8 cellular contexts compared by ENCODE assay signal in genomic region chr7:75485355-75485978, GRCh38. TPM values are rescaled to one million over a fixed set of nuclear protein-coding genes. Genes with fewer than 3 reads are reported as not detected.
DNase-seq lines count a peak whose midpoint lies in the region; ATAC-seq and TF ChIP-seq lines count a peak whose summit lies in the region.
"Not testable (repeated sequence)": the region's sequence is repeated elsewhere in the genome, so short reads cannot be mapped to it uniquely, and the experiment has no call there.

No MANE protein-coding gene starts in this region.

- H3K27ac ChIP-seq in RWPE2 (ENCODE audit: poor library complexity, severe bottlenecking): peak overlapping the region; percentile 52
- peak overlapping the region; percentile 79 to 85 for H3K27ac ChIP-seq in testis

- TF ChIP-seq CTCF in Caco-2 (IDR thresholded peaks at IDR 0.05; ENCODE audit: insufficient read depth in 1 of 2, low read depth in 1 of 2, low read length in 1 of 2, severe bottlenecking in 1 of 2, unreplicated experiment in 1 of 2); RWPE2 (IDR thresholded peaks at IDR 0.05; ENCODE audit: poor library complexity, severe bottlenecking); testis (IDR thresholded peaks at IDR 0.05): not testable (repeated sequence)

- not testable (repeated sequence) for H3K27me3 ChIP-seq in Caco-2 (replicated peaks; ENCODE audit: control insufficient read depth, insufficient read depth, low read length); RWPE2 (ENCODE audit: insufficient read depth, poor library complexity, severe bottlenecking); neuron (ENCODE audit: insufficient read depth, low read length); testis

- intact Hi-C loops in Caco-2 (cut with micrococcal nuclease; ENCODE audit: unreplicated experiment); activated T-helper 2 cell treated with anti-CD3 and anti-CD28 coated beads, Interferon-gamma antibody, Interleukin-2, Interleukin-4, amounts not matched to agents 10 μg/mL and 5 μg/mL and 100 μg/mL, durations not matched to agents 14 hours and 24 hours and 36 hours (cut with micrococcal nuclease); testis (cut with DNase I; ENCODE audit: low total_unique reads): not testable (repeated sequence)

- H3K4me3 Mint-ChIP-seq in Caco-2 (ENCODE audit: unreplicated experiment): peak overlapping the region; percentile 97
- peak overlapping the region; percentile 91 for H3K4me3 Mint-ChIP-seq in activated T-helper 2 cell treated with anti-CD3 and anti-CD28 coated beads, Interferon-gamma antibody, Interleukin-2, Interleukin-4, amounts not matched to agents 10 μg/mL and 5 μg/mL and 100 μg/mL, durations not matched to agents 14 hours and 24 hours and 36 hours (ENCODE audit: low read depth)
- H3K4me3 Mint-ChIP-seq in effector memory CD8-positive, alpha-beta T cell: peak overlapping the region; percentile 85 to 87

- BruUV-seq in Caco-2 (replicated peaks; lab: Mats Ljungman, UMichigan): TSS peak; percentile 22

- H3K9me3 Mint-ChIP-seq in Caco-2 (ENCODE audit: unreplicated experiment); activated T-helper 2 cell treated with anti-CD3 and anti-CD28 coated beads, Interferon-gamma antibody, Interleukin-2, Interleukin-4, amounts not matched to agents 10 μg/mL and 5 μg/mL and 100 μg/mL, durations not matched to agents 14 hours and 24 hours and 36 hours; effector memory CD8-positive, alpha-beta T cell: not testable (repeated sequence)

- peaks cover 36% of the 10 kb centered on the region for H3K36me3 Mint-ChIP-seq in Caco-2 (ENCODE audit: insufficient read depth, unreplicated experiment)
- peaks cover 25% of the 10 kb centered on the region for H3K36me3 Mint-ChIP-seq in activated T-helper 2 cell treated with anti-CD3 and anti-CD28 coated beads, Interferon-gamma antibody, Interleukin-2, Interleukin-4, amounts not matched to agents 10 μg/mL and 5 μg/mL and 100 μg/mL, durations not matched to agents 14 hours and 24 hours and 36 hours (ENCODE audit: low read depth)
- not testable (repeated sequence) for H3K36me3 Mint-ChIP-seq in effector memory CD8-positive, alpha-beta T cell (ENCODE audit: insufficient read depth)

- not testable (repeated sequence) for H3K36me3 ChIP-seq in Caco-2 (ENCODE audit: control insufficient read depth, insufficient read depth, low read length); RWPE2 (ENCODE audit: low read depth); neuron (ENCODE audit: insufficient read depth, low read length); testis (ENCODE audit: low read depth, missing control alignments)

- H3K4me1 Mint-ChIP-seq in Caco-2 (ENCODE audit: low read depth, unreplicated experiment); activated T-helper 2 cell treated with anti-CD3 and anti-CD28 coated beads, Interferon-gamma antibody, Interleukin-2, Interleukin-4, amounts not matched to agents 10 μg/mL and 5 μg/mL and 100 μg/mL, durations not matched to agents 14 hours and 24 hours and 36 hours (ENCODE audit: low read depth): not testable (repeated sequence)
- H3K4me1 Mint-ChIP-seq in effector memory CD8-positive, alpha-beta T cell (ENCODE audit: low read depth in 2 of 2): peaks cover 5 to 16% of the 10 kb centered on the region in 2 donors

- peak; percentile 15 for ATAC-seq in HG03280 (IDR thresholded peaks at IDR 0.05; ENCODE audit: unreplicated experiment)
- not testable (repeated sequence) for ATAC-seq in RWPE2 (ENCODE audit: low read depth)
- peak; percentile 21 for ATAC-seq in effector memory CD8-positive, alpha-beta T cell (replicated peaks)

- H3K27ac Mint-ChIP-seq in Caco-2 (ENCODE audit: unreplicated experiment): peak overlapping the region; percentile 86
- peak overlapping the region; percentile 84 for H3K27ac Mint-ChIP-seq in activated T-helper 2 cell treated with anti-CD3 and anti-CD28 coated beads, Interferon-gamma antibody, Interleukin-2, Interleukin-4, amounts not matched to agents 10 μg/mL and 5 μg/mL and 100 μg/mL, durations not matched to agents 14 hours and 24 hours and 36 hours
- peak overlapping the region; percentile 83 to 90 for H3K27ac Mint-ChIP-seq in effector memory CD8-positive, alpha-beta T cell

- H2AFZ ChIP-seq in neuron (ENCODE audit: low read depth, low read length): peak overlapping the region; percentile 12

- CTCF ChIA-PET in Caco-2 (lab: Charles Lee): not testable (repeated sequence)

- not testable (repeated sequence) for H3K4me1 ChIP-seq in Caco-2; RWPE2 (ENCODE audit: insufficient read depth, poor library complexity, severe bottlenecking); neuron (ENCODE audit: insufficient read depth, low read length); testis

- not testable (repeated sequence) for H3K27me3 Mint-ChIP-seq in Caco-2 (ENCODE audit: insufficient read depth, unreplicated experiment); activated T-helper 2 cell treated with anti-CD3 and anti-CD28 coated beads, Interferon-gamma antibody, Interleukin-2, Interleukin-4, amounts not matched to agents 10 μg/mL and 5 μg/mL and 100 μg/mL, durations not matched to agents 14 hours and 24 hours and 36 hours (ENCODE audit: low read depth); effector memory CD8-positive, alpha-beta T cell

- 0% methylated on average over 8 to 32 of the region's 32 CpGs for whole genome bisulfite sequencing in testis, 2 donors

- POLR2A ChIA-PET in Caco-2 (lab: Charles Lee): not testable (repeated sequence)

- TF ChIP-seq POLR2A in testis (IDR thresholded peaks at IDR 0.05): not testable (repeated sequence)

- H3K9me3 ChIP-seq in Caco-2; RWPE2 (ENCODE audit: severe bottlenecking); iPS-18c (ENCODE audit: control insufficient read depth, insufficient read depth, low read length); neuron (ENCODE audit: low read length); testis: not testable (repeated sequence)

- H3K4me3 ChIP-seq in Caco-2 (ENCODE audit: low read depth, low read length) (peak overlapping the region; percentile 62), RWPE2 (ENCODE audit: severe bottlenecking) (peak overlapping the region; percentile 96), iPS-18c (ENCODE audit: insufficient read depth, low read depth, low read length) (peak overlapping the region; percentile 74), neuron (ENCODE audit: low read length) (peak overlapping the region; percentile 71), testis (peak overlapping the region; percentile 75 to 84)

- peak in 1 of 2 experiments; percentile 20 for DNase-seq in Caco-2
- DNase-seq in RWPE2 (ENCODE audit: low spot score); effector memory CD8-positive, alpha-beta T cell; testis: not testable (repeated sequence)
- peak; percentile 12 for DNase-seq in activated T-helper 2 cell treated with anti-CD3 and anti-CD28 coated beads, Interferon-gamma antibody, Interleukin-2, Interleukin-4, amounts not matched to agents 10 μg/mL and 5 μg/mL and 100 μg/mL, durations not matched to agents 14 hours and 24 hours and 36 hours (ENCODE audit: low spot score)

RNA-seq across cellular contexts. Expression of gene POM121C, which starts 0.6 kb away (rescaled TPM):
- total RNA-seq in Caco-2 (2022) (68.9 and 74.6 TPM in 2 replicates), testis (10 to 100 TPM; 48.9 to 55.5 TPM)
- total RNA-seq in activated T-helper 2 cell treated with anti-CD3 and anti-CD28 coated beads, Interferon-gamma antibody, Interleukin-2, Interleukin-4, amounts not matched to agents 10 μg/mL and 5 μg/mL and 100 μg/mL, durations not matched to agents 14 hours and 24 hours and 36 hours: 87.7 and 89.2 TPM in 2 replicates
- 36.5 TPM for polyA plus RNA-seq in testis (ENCODE audit: insufficient read depth, low read depth, low replicate concordance)

RNA-seq across cellular contexts. Expression of gene SPDYE5, which starts 6.7 kb away (rescaled TPM):
- total RNA-seq in Caco-2 (2022): not detected in 2 replicates
- not detected in 2 replicates for total RNA-seq in activated T-helper 2 cell treated with anti-CD3 and anti-CD28 coated beads, Interferon-gamma antibody, Interleukin-2, Interleukin-4, amounts not matched to agents 10 μg/mL and 5 μg/mL and 100 μg/mL, durations not matched to agents 14 hours and 24 hours and 36 hours
- 10 to 100 TPM in 1 of 2 donors, 1 to 10 TPM in 1; 1.4 to 12.5 TPM for total RNA-seq in testis
- polyA plus RNA-seq in testis (ENCODE audit: insufficient read depth, low read depth, low replicate concordance): 4.8 TPM
